ENCODE assay signal across 2 cellular contexts in genomic region chr6:149551920-149552319, GRCh38.
TF ChIP-seq lines count a peak whose summit lies in the region.

No MANE protein-coding gene starts in this region.

TF ChIP-seq in SK-N-SH, 30 proteins besides CTCF, POLR2A, EP300 and RAD21 (continued from another document):
- no peak for TF ChIP-seq IRF3 (IDR thresholded peaks at IDR 0.05; ENCODE audit: low read depth, low read length)
- no peak for TF ChIP-seq ZBTB33 (IDR thresholded peaks at IDR 0.05; ENCODE audit: borderline replicate concordance, low read depth)
- no peak for TF ChIP-seq RCOR1 (IDR thresholded peaks at IDR 0.05; ENCODE audit: low read length)
- TF ChIP-seq EZH2phosphoT487 (IDR thresholded peaks at IDR 0.05; ENCODE audit: borderline replicate concordance, low read depth) = no peak
- no peak for TF ChIP-seq SIN3A (IDR thresholded peaks at IDR 0.05; ENCODE audit: borderline replicate concordance, low read depth, low read length)
- no peak for TF ChIP-seq NRF1 (IDR thresholded peaks at IDR 0.05; ENCODE audit: low read depth, low read length)
- no peak for TF ChIP-seq TEAD4 (IDR thresholded peaks at IDR 0.05; ENCODE audit: borderline replicate concordance, insufficient read depth)
- no peak for TF ChIP-seq MXI1 (IDR thresholded peaks at IDR 0.05; ENCODE audit: low read depth, low read length)

TF ChIP-seq in SK-N-SH treated with all-trans-retinoic acid at 6 μM for 48 hours, 23 proteins besides CTCF, POLR2A, EP300 and RAD21 (continued from another document):
- TF ChIP-seq CSRNP3 (CRISPR knock-in tag; IDR thresholded peaks at IDR 0.05) (no peak), CREB5 (CRISPR knock-in tag; IDR thresholded peaks at IDR 0.05; ENCODE audit: low read depth) (no peak), ZC3H10 (CRISPR knock-in tag; IDR thresholded peaks at IDR 0.05) (no peak), TCF4 (CRISPR knock-in tag; IDR thresholded peaks at IDR 0.05; ENCODE audit: borderline replicate concordance) (no peak), ZNF8 (CRISPR knock-in tag; IDR thresholded peaks at IDR 0.05) (no peak)
TF ChIP-seq in SK-N-SH treated with all-trans-retinoic acid at 6 μM for 48 hours: peak in this region for 0.
